10 cellular contexts compared by ENCODE assay signal in the genomic region with DNA sequence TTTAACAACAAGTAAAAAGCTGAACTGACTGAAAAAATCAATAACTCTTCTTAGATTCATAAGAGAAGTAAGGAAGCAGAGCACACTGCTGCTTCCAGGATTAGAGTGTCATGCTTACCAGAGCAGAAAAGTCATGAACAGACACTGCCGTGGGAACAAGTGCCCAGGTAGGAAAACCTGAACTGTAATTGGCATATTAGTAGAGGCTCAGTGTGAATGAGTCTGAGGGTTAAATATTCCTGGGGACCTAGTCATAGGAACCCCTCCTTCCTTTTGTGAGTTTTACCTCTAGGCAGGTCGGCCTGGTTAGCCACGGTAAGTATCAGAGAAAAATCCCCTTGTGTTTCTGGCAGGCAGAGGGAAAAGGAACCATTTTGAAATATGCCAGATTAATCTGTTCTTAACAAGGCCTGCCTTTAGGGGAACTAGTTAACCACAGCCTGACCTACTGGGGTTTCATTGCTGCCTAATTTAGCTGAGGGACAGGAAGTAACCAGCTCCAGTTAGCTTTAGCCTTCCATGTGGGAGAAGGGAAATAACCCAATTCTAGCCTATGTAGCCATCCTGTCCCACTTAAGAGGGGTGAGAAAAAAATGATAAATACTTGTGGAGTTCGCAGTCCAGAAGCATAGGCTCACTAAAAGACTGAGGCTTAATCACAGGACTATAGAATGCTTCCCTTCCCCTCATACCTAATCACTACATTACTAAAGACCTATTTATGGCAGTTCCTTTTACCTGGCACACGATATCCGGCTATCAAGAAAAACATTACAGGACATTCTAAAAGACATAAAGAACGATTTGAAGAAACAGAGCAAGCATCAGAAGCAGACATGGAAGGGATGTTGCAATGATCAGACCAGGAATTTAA. TPM values are rescaled to one million over a fixed set of nuclear protein-coding genes. Genes with fewer than 3 reads are reported as not detected.
A peak's percentile ranks its signal among the peaks of the same experiment; 100 is the strongest.
DNase-seq lines count a peak whose midpoint lies in the region; ATAC-seq and TF ChIP-seq lines count a peak whose summit lies in the region.
"Had no signal": no experiment of that assay in that cellular context is flagged by ENCODE, and none has a peak within 500 bp of the region (broad histone marks: within the 10 kb centered on the region; RNA-seq: fewer than 3 reads in every experiment).

No MANE protein-coding gene starts in this region.

- no peaks in the 10 kb centered on the region for H3K79me2 ChIP-seq in GM23338 (replicated peaks; ENCODE audit: insufficient read depth)

- peak; percentile 8 for DNase-seq in GM23338 (ENCODE audit: low spot score)
- DNase-seq in KBM-7 = peak; percentile 80
- no peak for DNase-seq in left lung
- DNase-seq in left ventricle myocardium inferior = no peak
- DNase-seq in NK-92 (lab: John Stamatoyannopoulos, UW; ENCODE audit: unreplicated experiment) = no peak
- no peak for DNase-seq in stimulated activated naive CD8-positive, alpha-beta T cell treated with anti-CD3 and anti-CD28 coated beads, Interleukin-15, Interleukin-2, amounts not matched to agents 100 U/mL and 50 U/mL, for 24 hours
- DNase-seq in posterior vena cava (ENCODE audit: low spot score) = no peak
- DNase-seq: right cardiac atrium had no signal

- H3K9me3 Mint-ChIP-seq in GM23338 = peaks cover 3% of the 10 kb centered on the region; the same call in 1 of the 3 replicates

- no peaks in the 10 kb centered on the region for H3K36me3 Mint-ChIP-seq in GM23338 (ENCODE audit: low read depth)

- no peaks in the 10 kb centered on the region for H3K4me1 ChIP-seq in GM23338 (ENCODE audit: insufficient read depth)
- H3K4me1 ChIP-seq in left lung = no peaks in the 10 kb centered on the region
- H3K4me1 ChIP-seq in left ventricle myocardium inferior = no peaks in the 10 kb centered on the region

- no peaks in the 10 kb centered on the region for H3K4me1 Mint-ChIP-seq in GM23338

- H3K27ac ChIP-seq in GM23338 (ENCODE audit: low read depth) (no peak overlapping the region), left lung (no peak overlapping the region), left ventricle myocardium inferior (replicated peaks) (no peak overlapping the region)

- H3K4me2 ChIP-seq in GM23338 = no peak overlapping the region

- peak; percentile 72 for ATAC-seq in GM18858 (IDR thresholded peaks at IDR 0.05; ENCODE audit: unreplicated experiment)
- no peak for ATAC-seq in GM23338
- ATAC-seq in left lung = peak; percentile 39
- no peak for ATAC-seq in stimulated activated naive CD8-positive, alpha-beta T cell treated with anti-CD3 and anti-CD28 coated beads, Interleukin-15, Interleukin-2, amounts not matched to agents 100 U/mL and 50 U/mL, for 24 hours
- ATAC-seq: right cardiac atrium had no signal

- H3K4me3 ChIP-seq in GM23338 (no peak overlapping the region), left lung (no peak overlapping the region), left ventricle myocardium inferior (no peak overlapping the region)

- H3K36me3 ChIP-seq in GM23338 (ENCODE audit: insufficient read depth) = no peaks in the 10 kb centered on the region
- H3K36me3 ChIP-seq in left lung = no peaks in the 10 kb centered on the region
- H3K36me3 ChIP-seq in left ventricle myocardium inferior = no peaks in the 10 kb centered on the region

- H3K27me3 ChIP-seq in GM23338 (ENCODE audit: insufficient read depth) = no peaks in the 10 kb centered on the region
- H3K27me3 ChIP-seq in left lung = no peaks in the 10 kb centered on the region
- no peaks in the 10 kb centered on the region for H3K27me3 ChIP-seq in left ventricle myocardium inferior (ENCODE audit: low read depth)

- H3K27me3 Mint-ChIP-seq in GM23338 (ENCODE audit: insufficient read depth, low read depth, poor library complexity) = no peaks in the 10 kb centered on the region

- no peak overlapping the region for H3K4me3 Mint-ChIP-seq in GM23338

- H4K20me1 ChIP-seq in GM23338 (replicated peaks; ENCODE audit: insufficient read depth) = no peaks in the 10 kb centered on the region

- H3K27ac Mint-ChIP-seq in GM23338 = no peak overlapping the region

- H3K9me2 ChIP-seq in GM23338 (ENCODE audit: insufficient read depth) = no peaks in the 10 kb centered on the region

- intact Hi-C loops in left lung (cut with DNase I) (no loop called here), left ventricle myocardium inferior (cut with micrococcal nuclease) (no loop called here), posterior vena cava (cut with DNase I) (no loop called here)

- no peaks in the 10 kb centered on the region for H3F3A ChIP-seq in GM23338 (replicated peaks; ENCODE audit: low read depth)

- no peaks in the 10 kb centered on the region for H3K9me3 ChIP-seq in left lung
- H3K9me3 ChIP-seq in left ventricle myocardium inferior (replicated peaks) = peaks cover 18% of the 10 kb centered on the region

- TF ChIP-seq CTCF in GM23338 (conservative IDR thresholded peaks at IDR 0.05; ENCODE audit: low read depth in 2 of 2) (no peak), left lung (IDR thresholded peaks at IDR 0.05) (no peak), left ventricle myocardium inferior (IDR thresholded peaks at IDR 0.05; ENCODE audit: borderline replicate concordance) (no peak)

- in situ Hi-C loops in KBM-7 (cut with MboI; ENCODE audit: low pct_unique_long_range_greater_than_20kb, low sequenced_read_pairs) = no loop called here

- peak overlapping the region; percentile 76; the same call in 1 of the 2 replicates for H2AFZ ChIP-seq in GM23338

TF ChIP-seq in GM23338, 12 proteins besides CTCF, POLR2A, EP300 and RAD21 (continues in another document):
- TF ChIP-seq, protein P1, sequence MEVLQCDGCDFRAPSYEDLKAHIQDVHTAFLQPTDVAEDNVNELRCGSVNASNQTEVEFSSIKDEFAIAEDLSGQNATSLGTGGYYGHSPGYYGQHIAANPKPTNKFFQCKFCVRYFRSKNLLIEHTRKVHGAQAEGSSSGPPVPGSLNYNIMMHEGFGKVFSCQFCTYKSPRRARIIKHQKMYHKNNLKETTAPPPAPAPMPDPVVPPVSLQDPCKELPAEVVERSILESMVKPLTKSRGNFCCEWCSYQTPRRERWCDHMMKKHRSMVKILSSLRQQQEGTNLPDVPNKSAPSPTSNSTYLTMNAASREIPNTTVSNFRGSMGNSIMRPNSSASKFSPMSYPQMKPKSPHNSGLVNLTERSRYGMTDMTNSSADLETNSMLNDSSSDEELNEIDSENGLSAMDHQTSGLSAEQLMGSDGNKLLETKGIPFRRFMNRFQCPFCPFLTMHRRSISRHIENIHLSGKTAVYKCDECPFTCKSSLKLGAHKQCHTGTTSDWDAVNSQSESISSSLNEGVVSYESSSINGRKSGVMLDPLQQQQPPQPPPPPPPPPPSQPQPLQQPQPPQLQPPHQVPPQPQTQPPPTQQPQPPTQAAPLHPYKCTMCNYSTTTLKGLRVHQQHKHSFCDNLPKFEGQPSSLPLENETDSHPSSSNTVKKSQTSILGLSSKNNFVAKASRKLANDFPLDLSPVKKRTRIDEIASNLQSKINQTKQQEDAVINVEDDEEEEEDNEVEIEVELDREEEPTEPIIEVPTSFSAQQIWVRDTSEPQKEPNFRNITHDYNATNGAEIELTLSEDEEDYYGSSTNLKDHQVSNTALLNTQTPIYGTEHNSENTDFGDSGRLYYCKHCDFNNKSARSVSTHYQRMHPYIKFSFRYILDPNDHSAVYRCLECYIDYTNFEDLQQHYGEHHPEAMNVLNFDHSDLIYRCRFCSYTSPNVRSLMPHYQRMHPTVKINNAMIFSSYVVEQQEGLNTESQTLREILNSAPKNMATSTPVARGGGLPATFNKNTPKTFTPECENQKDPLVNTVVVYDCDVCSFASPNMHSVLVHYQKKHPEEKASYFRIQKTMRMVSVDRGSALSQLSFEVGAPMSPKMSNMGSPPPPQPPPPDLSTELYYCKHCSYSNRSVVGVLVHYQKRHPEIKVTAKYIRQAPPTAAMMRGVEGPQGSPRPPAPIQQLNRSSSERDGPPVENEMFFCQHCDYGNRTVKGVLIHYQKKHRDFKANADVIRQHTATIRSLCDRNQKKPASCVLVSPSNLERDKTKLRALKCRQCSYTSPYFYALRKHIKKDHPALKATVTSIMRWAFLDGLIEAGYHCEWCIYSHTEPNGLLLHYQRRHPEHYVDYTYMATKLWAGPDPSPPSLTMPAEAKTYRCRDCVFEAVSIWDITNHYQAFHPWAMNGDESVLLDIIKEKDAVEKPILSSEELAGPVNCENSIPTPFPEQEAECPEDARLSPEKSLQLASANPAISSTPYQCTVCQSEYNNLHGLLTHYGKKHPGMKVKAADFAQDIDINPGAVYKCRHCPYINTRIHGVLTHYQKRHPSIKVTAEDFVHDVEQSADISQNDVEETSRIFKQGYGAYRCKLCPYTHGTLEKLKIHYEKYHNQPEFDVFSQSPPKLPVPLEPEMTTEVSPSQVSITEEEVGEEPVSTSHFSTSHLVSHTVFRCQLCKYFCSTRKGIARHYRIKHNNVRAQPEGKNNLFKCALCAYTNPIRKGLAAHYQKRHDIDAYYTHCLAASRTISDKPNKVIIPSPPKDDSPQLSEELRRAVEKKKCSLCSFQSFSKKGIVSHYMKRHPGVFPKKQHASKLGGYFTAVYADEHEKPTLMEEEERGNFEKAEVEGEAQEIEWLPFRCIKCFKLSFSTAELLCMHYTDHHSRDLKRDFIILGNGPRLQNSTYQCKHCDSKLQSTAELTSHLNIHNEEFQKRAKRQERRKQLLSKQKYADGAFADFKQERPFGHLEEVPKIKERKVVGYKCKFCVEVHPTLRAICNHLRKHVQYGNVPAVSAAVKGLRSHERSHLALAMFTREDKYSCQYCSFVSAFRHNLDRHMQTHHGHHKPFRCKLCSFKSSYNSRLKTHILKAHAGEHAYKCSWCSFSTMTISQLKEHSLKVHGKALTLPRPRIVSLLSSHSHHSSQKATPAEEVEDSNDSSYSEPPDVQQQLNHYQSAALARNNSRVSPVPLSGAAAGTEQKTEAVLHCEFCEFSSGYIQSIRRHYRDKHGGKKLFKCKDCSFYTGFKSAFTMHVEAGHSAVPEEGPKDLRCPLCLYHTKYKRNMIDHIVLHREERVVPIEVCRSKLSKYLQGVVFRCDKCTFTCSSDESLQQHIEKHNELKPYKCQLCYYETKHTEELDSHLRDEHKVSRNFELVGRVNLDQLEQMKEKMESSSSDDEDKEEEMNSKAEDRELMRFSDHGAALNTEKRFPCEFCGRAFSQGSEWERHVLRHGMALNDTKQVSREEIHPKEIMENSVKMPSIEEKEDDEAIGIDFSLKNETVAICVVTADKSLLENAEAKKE (CRISPR knock-in tag; IDR thresholded peaks at IDR 0.05) = no peak

RNA-seq across cellular contexts. Expression of a gene that starts 22.6 kb away (rescaled TPM):
- total RNA-seq in GM23338 (2014; rRNA removed; shearing (Covaris generic)) = not detected in 2 replicates
- polyA plus RNA-seq in GM23338 (2016; fragmentation: Nextera tagmentation; extraction: Ambion mirVana) = 0.73 TPM in 1 of 2 replicates, not detected in the other
- total RNA-seq in left lung (not detected), left ventricle myocardium inferior (1.3 TPM), posterior vena cava (under 1 TPM in 1 of 2 donors, not detected in 1; 0.52 TPM)
- polyA plus RNA-seq: thymus had no signal

RNA-seq across cellular contexts. Expression of a gene that starts 36.8 kb away (rescaled TPM):
- 31.3 and 32.8 TPM in 2 replicates for total RNA-seq in GM23338 (2014; rRNA removed; shearing (Covaris generic))
- polyA plus RNA-seq in GM23338 (2016; fragmentation: Nextera tagmentation; extraction: Ambion mirVana) = 24.4 and 28.9 TPM in 2 replicates
- total RNA-seq in left lung (10 to 100 TPM; 32.1 to 35.9 TPM), left ventricle myocardium inferior (20.2 TPM), posterior vena cava (10 to 100 TPM; 34.8 to 42.5 TPM)

Comparison
In these comparisons a context has a peak if more than half of its experiments do, and no peak if none do; other contexts are left out.
1. ATAC-seq: peak in GM18858 (single experiment) and left lung (single experiment); none in GM23338 (single experiment) and stimulated activated naive CD8-positive, alpha-beta T cell treated with anti-CD3 and anti-CD28 coated beads, Interleukin-15, Interleukin-2, amounts not matched to agents 100 U/mL and 50 U/mL, for 24 hours (single experiment).
2. DNase-seq: peak in GM23338 (single experiment) and KBM-7 (single experiment); none in left lung (0 of 2), left ventricle myocardium inferior (single experiment), NK-92 (single experiment), stimulated activated naive CD8-positive, alpha-beta T cell treated with anti-CD3 and anti-CD28 coated beads, Interleukin-15, Interleukin-2, amounts not matched to agents 100 U/mL and 50 U/mL, for 24 hours (single experiment) and posterior vena cava (single experiment).